In the genomic region with DNA sequence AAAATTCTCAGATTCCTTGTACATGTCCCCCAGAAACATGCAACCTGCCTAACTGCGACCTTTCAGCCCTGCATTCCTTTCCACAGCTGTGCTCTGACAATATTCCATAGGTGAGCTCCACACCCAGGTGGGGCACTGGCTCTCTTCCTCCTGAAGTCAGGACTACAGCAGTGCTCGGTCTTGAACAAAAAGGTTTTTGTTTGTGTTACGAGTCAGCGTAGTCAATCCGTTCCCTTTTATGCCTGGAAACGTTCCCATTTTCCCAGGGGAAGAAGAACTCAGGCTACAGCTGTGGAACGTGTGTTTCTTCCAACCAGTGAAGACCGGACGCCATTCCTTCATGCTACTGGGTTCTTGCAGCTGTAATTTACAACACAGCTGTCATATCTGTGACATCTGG, we compare ENCODE assay signal across 20 cellular contexts. TPM values are rescaled to one million over a fixed set of nuclear protein-coding genes. Genes with fewer than 3 reads are reported as not detected.
DNase-seq lines count a peak whose midpoint lies in the region; ATAC-seq, FAIRE-seq and TF ChIP-seq lines count a peak whose summit lies in the region.
"Had no signal": no experiment of that assay in that cellular context is flagged by ENCODE, and none has a peak within 500 bp of the region (broad histone marks: within the 10 kb centered on the region; RNA-seq: fewer than 3 reads in every experiment).

No MANE protein-coding gene starts in this region.

- FAIRE-seq in small intestine (lab: Jason Lieb, UNC): no peak
- FAIRE-seq: GM12891, GM18507, HepG2 had no signal

- DNase-seq in Right ventricle myocardium superior (no peak), left ventricle myocardium inferior (no peak), RPMI7951 (ENCODE audit: low read depth) (peak; percentile 15), left colon (peak; percentile 38 to 40), small intestine (peak; percentile 54), SKM-1 (lab: John Stamatoyannopoulos, UW; ENCODE audit: unreplicated experiment) (no peak)
- DNase-seq: CD4-positive, alpha-beta memory T cell; GF-D8; HFFc6; MM.1S; NCI-H1092 treated with DMSO at 0.1 percent for 48 hours; NCI-H1694 treated with DMSO at 0.1 percent for 48 hours; NCI-H345 had no signal

- intact Hi-C loops in Right ventricle myocardium superior (cut with DNase I): no loop called here
- intact Hi-C loops in left ventricle myocardium inferior (cut with micrococcal nuclease): no loop called here
- intact Hi-C loops in left colon (cut with DNase I, micrococcal nuclease): no loop called here

- H3K9me3 ChIP-seq in left ventricle myocardium inferior (replicated peaks): peaks cover 8% of the 10 kb centered on the region
- no peaks in the 10 kb centered on the region for H3K9me3 ChIP-seq in small intestine (ENCODE audit: control insufficient read depth, low read depth)
- H3K9me3 ChIP-seq: SJSA1 had no signal

- H3K27ac ChIP-seq in left ventricle myocardium inferior (replicated peaks) (no peak overlapping the region), small intestine (ENCODE audit: low read depth in 1 of 2, low read length in 1 of 2) (no peak overlapping the region)
- H3K27ac ChIP-seq: KMS-11, SJSA1 had no signal

- H3K27me3 ChIP-seq in left ventricle myocardium inferior (ENCODE audit: low read depth) (peaks cover 49% of the 10 kb centered on the region), small intestine (ENCODE audit: control insufficient read depth in 2 of 2, insufficient read depth in 2 of 2, low read length in 2 of 2) (peaks cover 0 to 2% of the 10 kb centered on the region in 2 donors)
- H3K27me3 ChIP-seq: SJSA1 had no signal

- no peak overlapping the region for H3K4me3 ChIP-seq in left ventricle myocardium inferior
- H3K4me3 ChIP-seq in small intestine (ENCODE audit: low read depth in 1 of 2, low read length in 2 of 2): no peak overlapping the region
- H3K4me3 ChIP-seq: SJSA1 had no signal

- H3K4me1 ChIP-seq in left ventricle myocardium inferior (peaks cover 10% of the 10 kb centered on the region), small intestine (ENCODE audit: control insufficient read depth in 2 of 2, insufficient read depth in 1 of 2, low read depth in 1 of 2, low read length in 1 of 2) (no peaks in the 10 kb centered on the region)

- 12 to 38% (median 31%) methylated on average over 9 of the region's 9 CpGs for WGBS in small intestine, 3 donors

- TF ChIP-seq CTCF in left ventricle myocardium inferior (IDR thresholded peaks at IDR 0.05; ENCODE audit: borderline replicate concordance): no peak

- H3K36me3 ChIP-seq in left ventricle myocardium inferior (no peaks in the 10 kb centered on the region), small intestine (ENCODE audit: control insufficient read depth in 2 of 2, insufficient read depth in 2 of 2, low read length in 2 of 2) (no peaks in the 10 kb centered on the region)
- H3K36me3 ChIP-seq: SJSA1 had no signal

- peak; percentile 53 for ATAC-seq in Right ventricle myocardium superior (ENCODE audit: poor library complexity)
- ATAC-seq in left colon: peak; percentile 96
- ATAC-seq in GM21423 (IDR thresholded peaks at IDR 0.05; ENCODE audit: unreplicated experiment): no peak
- ATAC-seq in HG03571 (IDR thresholded peaks at IDR 0.05; ENCODE audit: unreplicated experiment): no peak
- ATAC-seq: HepG2 had no signal

RNA-seq across cellular contexts. Expression of a gene that starts 52.4 kb away (rescaled TPM):
- 155 TPM for total RNA-seq in Right ventricle myocardium superior
- total RNA-seq in left ventricle myocardium inferior: 206 TPM
- total RNA-seq in RPMI7951 (2014; rRNA removed; shearing (Covaris generic)): 268 TPM in 2 replicates
- total RNA-seq in left colon: 100 to 1,000 TPM; 104 to 116 TPM
- 100 to 1,000 TPM in 1 of 3 donors, 10 to 100 TPM in 2; 57.1 to 154 (median 90.8) TPM for polyA plus RNA-seq in small intestine

Comparison
In these comparisons a context has a peak if more than half of its experiments do, and no peak if none do; other contexts are left out.
1. ATAC-seq: peak in Right ventricle myocardium superior (single experiment) and left colon (single experiment); none in GM21423 (single experiment) and HG03571 (single experiment).
2. DNase-seq: peak in RPMI7951 (single experiment), left colon (2 of 2) and small intestine (single experiment); none in Right ventricle myocardium superior (single experiment), left ventricle myocardium inferior (single experiment) and SKM-1 (single experiment).